Comparison of ENCODE assay signal across 14 cellular contexts in the genomic region with DNA sequence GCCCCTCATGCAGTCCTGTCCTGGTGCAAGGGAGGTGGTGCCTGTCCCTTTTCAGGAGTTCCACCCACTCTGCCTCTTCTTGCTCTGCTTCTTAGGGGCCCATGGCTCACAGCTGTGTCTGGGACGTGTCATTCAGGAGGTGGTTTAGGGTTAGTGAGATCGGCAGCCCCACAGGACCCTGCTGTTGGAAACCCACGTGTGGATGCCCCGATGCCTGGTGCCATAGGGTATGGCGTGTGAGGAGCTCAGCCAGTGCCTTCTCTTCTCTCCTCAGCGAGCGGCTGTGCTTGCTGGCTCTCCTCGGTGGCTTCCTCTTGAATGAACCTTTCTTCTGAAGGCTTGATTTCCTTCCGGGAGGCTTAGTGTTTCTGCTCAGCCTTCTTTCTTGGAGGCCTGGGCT. TPM values are rescaled to one million over a fixed set of nuclear protein-coding genes. Genes with fewer than 3 reads are reported as not detected.
DNase-seq lines count a peak whose midpoint lies in the region; ATAC-seq and TF ChIP-seq lines count a peak whose summit lies in the region.
"Had no signal": no experiment of that assay in that cellular context is flagged by ENCODE, and none has a peak within 500 bp of the region (broad histone marks: within the 10 kb centered on the region; RNA-seq: fewer than 3 reads in every experiment).

No MANE protein-coding gene starts in this region.

- H3K9me3 ChIP-seq in upper lobe of right lung = no peaks in the 10 kb centered on the region
- H3K9me3 ChIP-seq: left ventricle myocardium inferior had no signal

- peak overlapping the region; percentile 74 for H3K4me3 Mint-ChIP-seq in activated T-helper 2 cell treated with anti-CD3 and anti-CD28 coated beads, Interferon-gamma antibody, Interleukin-2, Interleukin-4, amounts not matched to agents 10 μg/mL and 5 μg/mL and 100 μg/mL, durations not matched to agents 14 hours and 24 hours and 36 hours (ENCODE audit: low read depth)
- H3K4me3 Mint-ChIP-seq in Calu3 (ENCODE audit: low read depth, unreplicated experiment) = no peak overlapping the region
- no peak overlapping the region for H3K4me3 Mint-ChIP-seq in mesothelial cell of epicardium
- H3K4me3 Mint-ChIP-seq: neural crest cell had no signal

- no peaks in the 10 kb centered on the region for H3K27me3 Mint-ChIP-seq in activated T-helper 2 cell treated with anti-CD3 and anti-CD28 coated beads, Interferon-gamma antibody, Interleukin-2, Interleukin-4, amounts not matched to agents 10 μg/mL and 5 μg/mL and 100 μg/mL, durations not matched to agents 14 hours and 24 hours and 36 hours (ENCODE audit: low read depth)
- H3K27me3 Mint-ChIP-seq in Calu3 (ENCODE audit: unreplicated experiment) (peaks cover 65% of the 10 kb centered on the region), mesothelial cell of epicardium (ENCODE audit: low read depth) (no peaks in the 10 kb centered on the region)

- H3K27ac Mint-ChIP-seq in activated T-helper 2 cell treated with anti-CD3 and anti-CD28 coated beads, Interferon-gamma antibody, Interleukin-2, Interleukin-4, amounts not matched to agents 10 μg/mL and 5 μg/mL and 100 μg/mL, durations not matched to agents 14 hours and 24 hours and 36 hours = peak overlapping the region; percentile 86
- no peak overlapping the region for H3K27ac Mint-ChIP-seq in Calu3 (ENCODE audit: unreplicated experiment)
- H3K27ac Mint-ChIP-seq in mesothelial cell of epicardium = no peak overlapping the region

- peaks cover 56% of the 10 kb centered on the region for H3K4me1 Mint-ChIP-seq in activated T-helper 2 cell treated with anti-CD3 and anti-CD28 coated beads, Interferon-gamma antibody, Interleukin-2, Interleukin-4, amounts not matched to agents 10 μg/mL and 5 μg/mL and 100 μg/mL, durations not matched to agents 14 hours and 24 hours and 36 hours (ENCODE audit: low read depth)
- H3K4me1 Mint-ChIP-seq in Calu3 (ENCODE audit: low read depth, unreplicated experiment) (no peaks in the 10 kb centered on the region), mesothelial cell of epicardium (peaks cover 18% of the 10 kb centered on the region)

- H3K36me3 Mint-ChIP-seq in activated T-helper 2 cell treated with anti-CD3 and anti-CD28 coated beads, Interferon-gamma antibody, Interleukin-2, Interleukin-4, amounts not matched to agents 10 μg/mL and 5 μg/mL and 100 μg/mL, durations not matched to agents 14 hours and 24 hours and 36 hours (ENCODE audit: low read depth) = peaks cover 12% of the 10 kb centered on the region
- H3K36me3 Mint-ChIP-seq in Calu3 (ENCODE audit: insufficient read depth, unreplicated experiment) (no peaks in the 10 kb centered on the region), mesothelial cell of epicardium (no peaks in the 10 kb centered on the region)

- intact Hi-C loops in activated T-helper 2 cell treated with anti-CD3 and anti-CD28 coated beads, Interferon-gamma antibody, Interleukin-2, Interleukin-4, amounts not matched to agents 10 μg/mL and 5 μg/mL and 100 μg/mL, durations not matched to agents 14 hours and 24 hours and 36 hours (cut with micrococcal nuclease) = loop anchor here (1.0 kb wide), 1 partner anchor 7 kb away; no protein-coding TSS in a partner anchor
- intact Hi-C loops in upper lobe of right lung (cut with DNase I) = no loop called here
- intact Hi-C loops in Calu3 (cut with micrococcal nuclease; ENCODE audit: unreplicated experiment) = loop anchor here (10.0 kb wide), 1 partner anchor 59 kb away; the partner anchor contains the start of gene LDLRAD4

- H3K4me1 ChIP-seq in upper lobe of right lung = peaks cover 11% of the 10 kb centered on the region

- H3K27me3 ChIP-seq in upper lobe of right lung = no peaks in the 10 kb centered on the region

- peak overlapping the region; percentile 8 for H3K27ac ChIP-seq in upper lobe of right lung
- H3K27ac ChIP-seq: left ventricle myocardium inferior had no signal

- CTCF ChIA-PET in Calu3 (lab: Charles Lee) = no interaction called here

- no peaks in the 10 kb centered on the region for H3K36me3 ChIP-seq in upper lobe of right lung

- BruUV-seq in Calu3 (replicated peaks; lab: Mats Ljungman, UMichigan) = no TSS peak

- TF ChIP-seq CTCF in upper lobe of right lung (IDR thresholded peaks at IDR 0.05) = no peak
- no peak for TF ChIP-seq CTCF in Calu3 (IDR thresholded peaks at IDR 0.05; ENCODE audit: unreplicated experiment)
- no peak for TF ChIP-seq CTCF in mesothelial cell of epicardium (IDR thresholded peaks at IDR 0.05; ENCODE audit: unreplicated experiment)

- no peak for ATAC-seq in upper lobe of right lung
- ATAC-seq: K562 had no signal

- no peak overlapping the region for H3K4me3 ChIP-seq in upper lobe of right lung
- H3K4me3 ChIP-seq: K562, left ventricle myocardium inferior had no signal

- peak; percentile 28 for DNase-seq in stimulated activated CD4-positive, alpha-beta T cell treated with anti-CD3 and anti-CD28 coated beads, Interleukin-15, amount 100 ng/mL, for 24 hours
- DNase-seq in stimulated activated CD4-positive, alpha-beta T cell treated with anti-CD3 and anti-CD28 coated beads, Interleukin-2, amount 100 ng/mL, for 48 hours = no peak
- DNase-seq in activated T-helper 2 cell treated with anti-CD3 and anti-CD28 coated beads, Interferon-gamma antibody, Interleukin-2, Interleukin-4, amounts not matched to agents 10 μg/mL and 5 μg/mL and 100 μg/mL, durations not matched to agents 14 hours and 24 hours and 36 hours (ENCODE audit: low spot score) = no peak
- DNase-seq in mesenteric fat pad (ENCODE audit: low spot score) = peak; percentile 73
- peak; percentile 40 for DNase-seq in upper lobe of right lung
- DNase-seq in Calu3 = no peak
- DNase-seq in mesothelial cell of epicardium (ENCODE audit: low spot score in 2 of 2, unreplicated experiment in 2 of 2) = no peak
- no peak for DNase-seq in UCSD-AML1 (lab: John Stamatoyannopoulos, UW; ENCODE audit: unreplicated experiment)
- DNase-seq: ACHN, DMS 273 treated with DMSO at 0.1 percent for 48 hours, left ventricle myocardium inferior, NCI-H2029 had no signal

- H3K9me3 Mint-ChIP-seq in activated T-helper 2 cell treated with anti-CD3 and anti-CD28 coated beads, Interferon-gamma antibody, Interleukin-2, Interleukin-4, amounts not matched to agents 10 μg/mL and 5 μg/mL and 100 μg/mL, durations not matched to agents 14 hours and 24 hours and 36 hours = peaks cover 3% of the 10 kb centered on the region
- H3K9me3 Mint-ChIP-seq in Calu3 (ENCODE audit: low read depth, unreplicated experiment) (no peaks in the 10 kb centered on the region), mesothelial cell of epicardium (no peaks in the 10 kb centered on the region)
- H3K9me3 Mint-ChIP-seq: neural crest cell had no signal

RNA-seq across cellular contexts. Expression of gene LDLRAD4, which starts 55.2 kb away (rescaled TPM):
- 30.5 and 32.7 TPM in 2 replicates for total RNA-seq in activated T-helper 2 cell treated with anti-CD3 and anti-CD28 coated beads, Interferon-gamma antibody, Interleukin-2, Interleukin-4, amounts not matched to agents 10 μg/mL and 5 μg/mL and 100 μg/mL, durations not matched to agents 14 hours and 24 hours and 36 hours
- 39.6 TPM for total RNA-seq in mesenteric fat pad
- 18.4 TPM for total RNA-seq in upper lobe of right lung
- total RNA-seq in Calu3 (2022) = 0.44 and 0.50 TPM in 2 replicates
- total RNA-seq in mesothelial cell of epicardium = 26.2 to 29.7 TPM (median 29.2 TPM) in 3 replicates
- total RNA-seq: K562 had no signal

Comparison
In these comparisons a context has a peak if more than half of its experiments do, and no peak if none do; other contexts are left out.
1. DNase-seq: peak in stimulated activated CD4-positive, alpha-beta T cell treated with anti-CD3 and anti-CD28 coated beads, Interleukin-15, amount 100 ng/mL, for 24 hours (single experiment), mesenteric fat pad (single experiment) and upper lobe of right lung (single experiment); none in stimulated activated CD4-positive, alpha-beta T cell treated with anti-CD3 and anti-CD28 coated beads, Interleukin-2, amount 100 ng/mL, for 48 hours (0 of 2), activated T-helper 2 cell treated with anti-CD3 and anti-CD28 coated beads, Interferon-gamma antibody, Interleukin-2, Interleukin-4, amounts not matched to agents 10 μg/mL and 5 μg/mL and 100 μg/mL, durations not matched to agents 14 hours and 24 hours and 36 hours (single experiment), Calu3 (single experiment), mesothelial cell of epicardium (0 of 2) and UCSD-AML1 (single experiment).
2. RNA of gene LDLRAD4, which starts 55.2 kb away (total RNA-seq): 39.6 TPM in mesenteric fat pad (single experiment), 30.5 to 32.7 TPM in activated T-helper 2 cell treated with anti-CD3 and anti-CD28 coated beads, Interferon-gamma antibody, Interleukin-2, Interleukin-4, amounts not matched to agents 10 μg/mL and 5 μg/mL and 100 μg/mL, durations not matched to agents 14 hours and 24 hours and 36 hours, 26.2 to 29.7 TPM in mesothelial cell of epicardium and 18.4 TPM in upper lobe of right lung (single experiment); 0.44 to 0.50 TPM in Calu3; every median in the first group is over 10 times any median in the second.